Comparison of ENCODE assay signal across 8 cellular contexts in the genomic region with DNA sequence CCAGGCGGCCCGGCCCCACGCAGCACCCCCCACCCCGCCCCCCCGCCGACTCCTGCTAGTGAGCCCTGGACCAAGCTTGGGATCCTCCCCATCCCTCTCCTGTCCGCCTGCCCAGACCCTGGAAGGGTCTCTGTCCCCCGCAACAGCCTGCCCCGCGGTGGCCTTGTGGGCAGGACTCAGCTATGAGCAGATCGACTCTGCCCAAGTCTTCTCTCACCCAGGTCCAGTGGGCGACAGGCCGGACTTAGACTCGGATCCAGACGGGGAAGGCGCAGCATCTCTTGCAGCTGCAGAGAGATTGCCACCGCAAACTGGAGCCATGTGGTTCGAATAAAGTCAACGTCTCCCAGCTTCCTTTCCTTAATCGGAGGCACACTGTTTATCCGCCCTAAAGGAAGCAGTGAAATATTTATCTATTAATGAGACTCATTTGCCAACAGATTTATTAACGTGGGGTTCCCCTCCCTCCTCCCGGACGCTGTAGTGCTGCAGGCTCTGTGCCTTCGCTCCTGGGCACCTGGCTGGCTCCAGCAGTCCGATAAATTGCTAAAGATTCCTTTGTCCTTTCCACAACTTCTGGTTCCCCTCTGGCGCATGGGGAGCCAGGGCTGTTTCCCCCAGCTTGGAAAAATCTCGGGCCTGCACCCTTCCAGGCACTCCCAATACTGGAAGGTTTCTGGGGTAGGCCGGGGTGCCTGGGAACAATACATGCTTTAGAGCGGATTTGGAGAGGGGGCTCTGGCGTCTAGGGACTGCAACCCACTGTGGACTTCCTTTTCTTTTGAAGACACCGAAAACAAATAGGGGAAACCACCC. TPM values are rescaled to one million over a fixed set of nuclear protein-coding genes. Genes with fewer than 3 reads are reported as not detected.
DNase-seq lines count a peak whose midpoint lies in the region; ATAC-seq and TF ChIP-seq lines count a peak whose summit lies in the region.
"Had no signal": no experiment of that assay in that cellular context is flagged by ENCODE, and none has a peak within 500 bp of the region (broad histone marks: within the 10 kb centered on the region; RNA-seq: fewer than 3 reads in every experiment).

No MANE protein-coding gene starts in this region.

- CTCF ChIA-PET in A673 (lab: Charles Lee) = no interaction called here

- intact Hi-C loops in A673 (cut with micrococcal nuclease; ENCODE audit: unreplicated experiment) (no loop called here), left colon (cut with DNase I, micrococcal nuclease) (no loop called here)

- H3K9me3 ChIP-seq in A673 (ENCODE audit: low read depth, low read length, poor library complexity, severe bottlenecking) (no peaks in the 10 kb centered on the region), Peyer's patch (peaks cover 0 to 7% (median 0%) of the 10 kb centered on the region in 4 donors)

- no peak for DNase-seq in A673 (ENCODE audit: low spot score)
- DNase-seq in Peyer's patch = peak; percentile 9 to 64 (median 45)
- DNase-seq in left colon = peak; percentile 47
- DNase-seq in cerebellum (ENCODE audit: low spot score) = no peak
- DNase-seq: small intestine had no signal

- no peak for TF ChIP-seq CTCF in A673 (conservative IDR thresholded peaks at IDR 0.05; ENCODE audit: low read depth, low read length)
- no peak for TF ChIP-seq CTCF in Peyer's patch (IDR thresholded peaks at IDR 0.05)

- H3K27ac ChIP-seq in A673 (ENCODE audit: low read depth, low read length, poor library complexity, severe bottlenecking) (no peak overlapping the region), Peyer's patch (peak overlapping the region; percentile 69 to 93 (median 84))

- no peak for TF ChIP-seq POLR2A in Peyer's patch (IDR thresholded peaks at IDR 0.05)

- H3K36me3 ChIP-seq in A673 (ENCODE audit: insufficient read depth, low read length, poor library complexity, severe bottlenecking) (no peaks in the 10 kb centered on the region), Peyer's patch (no peaks in the 10 kb centered on the region)

- no TSS peak for BruUV-seq in A673 (replicated peaks; lab: Mats Ljungman, UMichigan)

- H3K27me3 ChIP-seq in A673 (replicated peaks; ENCODE audit: insufficient read depth, low read depth, low read length, poor library complexity) (peaks cover 63% of the 10 kb centered on the region), Peyer's patch (no peaks in the 10 kb centered on the region)

- ATAC-seq in left colon = no peak
- ATAC-seq in GM19397 (IDR thresholded peaks at IDR 0.05; ENCODE audit: unreplicated experiment) = no peak
- no peak for ATAC-seq in HG03460 (IDR thresholded peaks at IDR 0.05; ENCODE audit: unreplicated experiment)
- ATAC-seq: Panc1 had no signal

- POLR2A ChIA-PET in A673 (lab: Charles Lee; ENCODE audit: low non-redundant PET) = no interaction called here

- H3K4me1 ChIP-seq in A673 (ENCODE audit: insufficient read depth, low read length, poor library complexity, severe bottlenecking) (peaks cover 7% of the 10 kb centered on the region), Peyer's patch (peaks cover 3 to 66% (median 12%) of the 10 kb centered on the region in 4 donors)

- H3K4me3 ChIP-seq in A673 (ENCODE audit: low read depth, low read length, poor library complexity, severe bottlenecking) = peak overlapping the region; percentile 49
- H3K4me3 ChIP-seq in Peyer's patch = peak overlapping the region; percentile 33 to 81 (median 55)

RNA-seq across cellular contexts. Expression of a gene that starts 0.6 kb away (rescaled TPM):
- total RNA-seq in A673 (2021) (0.56 and 1.5 TPM in 2 replicates), Peyer's patch (10 to 100 TPM in 1 of 4 donors, 1 to 10 TPM in 3; 3.3 to 11.8 (median 5.7) TPM), left colon (10 to 100 TPM; 30.2 to 38.9 TPM), cerebellum (not detected)

RNA-seq across cellular contexts. Expression of a gene that starts 4.7 kb away (rescaled TPM):
- total RNA-seq in A673 (2021) (not detected in 2 replicates), Peyer's patch (10 to 100 TPM in 3 of 4 donors, 1 to 10 TPM in 1; 6.7 to 21.2 (median 13.9) TPM), left colon (10 to 100 TPM; 16.4 to 23.2 TPM), cerebellum (not detected)

RNA-seq across cellular contexts. Expression of a gene that starts 8.2 kb away (rescaled TPM):
- total RNA-seq in A673 (2021) (not detected in 2 replicates), Peyer's patch (10 to 100 TPM; 25.7 to 71.2 (median 46.1) TPM), left colon (10 to 100 TPM; 18.0 to 28.6 TPM), cerebellum (not detected)

RNA-seq across cellular contexts. Expression of a gene that starts 9.5 kb away (rescaled TPM):
- total RNA-seq in A673 (2021) = not detected in 2 replicates
- total RNA-seq in Peyer's patch = 10 to 100 TPM; 18.7 to 45.0 (median 30.7) TPM
- total RNA-seq in left colon = 10 to 100 TPM; 20.0 to 21.2 TPM
- not detected for total RNA-seq in cerebellum

RNA-seq across cellular contexts. Expression of a gene that starts 13.6 kb away (rescaled TPM):
- not detected in 2 replicates for total RNA-seq in A673 (2021)
- total RNA-seq in Peyer's patch = 10 to 100 TPM in 3 of 4 donors, 1 to 10 TPM in 1; 8.3 to 24.3 (median 20.1) TPM
- total RNA-seq in left colon = 10 to 100 TPM; 13.0 to 16.2 TPM
- not detected for total RNA-seq in cerebellum

Comparison
In these comparisons a context has a peak if more than half of its experiments do, and no peak if none do; other contexts are left out.
1. DNase-seq: peak in Peyer's patch (3 of 3) and left colon (2 of 2); none in A673 (single experiment) and cerebellum (single experiment).
2. RNA of a gene that starts 8.2 kb away (total RNA-seq): 25.7 to 71.2 TPM in Peyer's patch and 18.0 to 28.6 TPM in left colon; not detected in cerebellum (single experiment) and not detected in A673; every median in the first group is over 10 times any median in the second.